9 cellular contexts compared by ENCODE assay signal in the genomic region with DNA sequence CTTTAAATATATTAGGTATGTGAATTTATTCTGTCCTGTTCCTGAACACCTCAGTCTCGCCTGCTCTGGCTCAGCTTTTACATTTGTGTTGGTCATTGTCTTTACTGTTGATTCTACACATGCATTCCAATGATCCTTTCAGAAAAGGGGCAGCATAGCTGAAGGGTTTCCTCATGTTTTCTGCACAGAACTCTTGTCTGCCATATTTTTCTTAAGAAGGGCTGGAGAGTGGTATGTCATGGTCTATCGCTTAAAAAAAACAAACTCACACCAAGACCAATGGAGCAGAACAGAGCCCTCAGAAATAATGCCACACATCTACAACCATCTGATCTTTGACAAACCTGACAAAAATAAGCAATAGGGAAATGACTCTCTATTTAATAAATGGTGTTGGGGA.
"Had no signal": no experiment of that assay in that cellular context is flagged by ENCODE, and none has a peak within 500 bp of the region (broad histone marks: within the 10 kb centered on the region; RNA-seq: fewer than 3 reads in every experiment).

No MANE protein-coding gene starts in this region.

- H3K9me3 ChIP-seq: HAP-1 had no signal

- H3K4me3 ChIP-seq: GM23248, HAP-1 had no signal

- H3K4me1 ChIP-seq: HAP-1 had no signal

- H3K27ac ChIP-seq: GM23248, HL-60 had no signal

- ATAC-seq: HCT116, HepG2 had no signal

- H3K36me3 ChIP-seq: HAP-1 had no signal

- H3K4me1 Mint-ChIP-seq: IgD-negative memory B cell had no signal

- H3K27ac Mint-ChIP-seq: HFFc6, IgD-negative memory B cell had no signal

- H3K27me3 Mint-ChIP-seq: IgD-negative memory B cell had no signal

- DNase-seq: GM23248, GOT3, H7, HFFc6 had no signal

- FAIRE-seq: HepG2 had no signal

- H3K9me3 Mint-ChIP-seq: HFFc6, IgD-negative memory B cell had no signal

- H3K4me3 Mint-ChIP-seq: HFFc6, IgD-negative memory B cell had no signal
